Comparison of ENCODE assay signal across 11 cellular contexts in genomic region chr9:737400-738120, GRCh38.
A peak's percentile ranks its signal among the peaks of the same experiment; 100 is the strongest.
DNase-seq lines count a peak whose midpoint lies in the region; ATAC-seq and TF ChIP-seq lines count a peak whose summit lies in the region.
"Had no signal": no experiment of that assay in that cellular context is flagged by ENCODE, and none has a peak within 500 bp of the region (broad histone marks: within the 10 kb centered on the region; RNA-seq: fewer than 3 reads in every experiment).

No MANE protein-coding gene starts in this region.

- H3K4me1 ChIP-seq in PC-3 (ENCODE audit: insufficient read depth, low read length) (peaks cover 34% of the 10 kb centered on the region), lower lobe of right lung (peaks cover 32% of the 10 kb centered on the region), thoracic aorta (ENCODE audit: control insufficient read depth in 1 of 2, low read depth in 2 of 2) (peaks cover 55 to 91% of the 10 kb centered on the region in 2 donors)

- peaks cover 0 to 6% of the 10 kb centered on the region in 2 donors for H3K27me3 Mint-ChIP-seq in natural killer cell (ENCODE audit: low read depth in 2 of 2)
- H3K27me3 Mint-ChIP-seq: T-cell had no signal

- H3K4me2 ChIP-seq in PC-3 (ENCODE audit: low read length) = peak overlapping the region; percentile 69; the same call in 1 of the 2 replicates

- no peak overlapping the region for H3K4me3 Mint-ChIP-seq in natural killer cell
- H3K4me3 Mint-ChIP-seq: T-cell had no signal

- no peak for DNase-seq in PC-3
- DNase-seq in epithelial cell of prostate (ENCODE audit: low read depth, low spot score) = no peak
- no peak for DNase-seq in lower lobe of right lung
- DNase-seq in thoracic aorta (ENCODE audit: low spot score) = no peak
- no peak for DNase-seq in natural killer cell
- DNase-seq in GM13977 (ENCODE audit: low spot score) = no peak
- no peak for DNase-seq in HuH-7.5 (ENCODE audit: low spot score)
- DNase-seq in NCI-H1436 treated with DMSO at 0.1 percent for 48 hours (lab: John Stamatoyannopoulos, UW) = no peak
- DNase-seq: effector CD4-positive, alpha-beta T cell; T-cell had no signal

- in situ Hi-C loops in GM13977 (cut with MboI; ENCODE audit: low pct_unique_long_range_greater_than_20kb, low sequenced_read_pairs, unreplicated experiment) = no loop called here

- H3K4me1 Mint-ChIP-seq in natural killer cell = no peaks in the 10 kb centered on the region
- H3K4me1 Mint-ChIP-seq: T-cell had no signal

- CTCF ChIA-PET in PC-3 (lab: Charles Lee) = no interaction called here

- H3K27ac Mint-ChIP-seq in natural killer cell = no peak overlapping the region
- H3K27ac Mint-ChIP-seq: T-cell had no signal

- ATAC-seq in PC-3 (no peak), lower lobe of right lung (no peak), thoracic aorta (ENCODE audit: insufficient number of reproducible peaks, low FRiP score, low read depth) (no peak), natural killer cell (no peak)
- ATAC-seq: T-cell had no signal

- no peaks in the 10 kb centered on the region for H3K9me2 ChIP-seq in PC-3 (replicated peaks; ENCODE audit: low read length)

- H3K4me3 ChIP-seq in PC-3 (ENCODE audit: low read length) (no peak overlapping the region), lower lobe of right lung (no peak overlapping the region), thoracic aorta (no peak overlapping the region)

- no peaks in the 10 kb centered on the region for H3K79me2 ChIP-seq in PC-3 (ENCODE audit: low read length)

- TF ChIP-seq CTCF in PC-3 (conservative IDR thresholded peaks at IDR 0.05; ENCODE audit: low read depth, low read length) = no peak
- TF ChIP-seq CTCF in lower lobe of right lung (IDR thresholded peaks at IDR 0.05) = no peak
- TF ChIP-seq CTCF in thoracic aorta (IDR thresholded peaks at IDR 0.05) = no peak
- no peak for TF ChIP-seq CTCF in natural killer cell (IDR thresholded peaks at IDR 0.05)
- no peak for TF ChIP-seq CTCF in GM13977 (IDR thresholded peaks at IDR 0.05; ENCODE audit: extremely low read depth, insufficient read depth, missing control alignments)

- H3K27me3 ChIP-seq in PC-3 (ENCODE audit: low read length) (no peaks in the 10 kb centered on the region), lower lobe of right lung (ENCODE audit: low read depth) (no peaks in the 10 kb centered on the region), thoracic aorta (replicated peaks; ENCODE audit: insufficient read depth) (no peaks in the 10 kb centered on the region)

- H4K20me1 ChIP-seq in PC-3 (ENCODE audit: low read length) = no peaks in the 10 kb centered on the region

- no peak overlapping the region for H2AFZ ChIP-seq in PC-3 (ENCODE audit: low read length)

- intact Hi-C loops in PC-3 (cut with micrococcal nuclease) (loop anchor here (1.0 to 2.0 kb wide), 2 partner anchors 15 to 55 kb away; no protein-coding TSS in a partner anchor), lower lobe of right lung (cut with DNase I) (no loop called here), natural killer cell (cut with micrococcal nuclease) (no loop called here)

- H3F3A ChIP-seq in PC-3 (ENCODE audit: low read length, unreplicated experiment) = peaks cover 7% of the 10 kb centered on the region

- H3K27ac ChIP-seq in PC-3 (ENCODE audit: low read length) = peak overlapping the region; percentile 94
- H3K27ac ChIP-seq in epithelial cell of prostate = peak overlapping the region; percentile 82
- peak overlapping the region; percentile 54 for H3K27ac ChIP-seq in lower lobe of right lung
- peak overlapping the region; percentile 95 for H3K27ac ChIP-seq in thoracic aorta
- H3K27ac ChIP-seq: C4-2B had no signal

- peak overlapping the region; percentile 39; the same call in 1 of the 2 replicates for H3K9ac ChIP-seq in PC-3 (ENCODE audit: low read length)

- no TSS peak for BruUV-seq in PC-3 (replicated peaks; lab: Mats Ljungman, UMichigan)

- H3K9me3 ChIP-seq in PC-3 (ENCODE audit: low read length) (no peaks in the 10 kb centered on the region), lower lobe of right lung (no peaks in the 10 kb centered on the region), thoracic aorta (no peaks in the 10 kb centered on the region)

- POLR2A ChIA-PET in PC-3 (lab: Charles Lee; ENCODE audit: unreplicated experiment) = interaction anchor here (0.5 to 0.7 kb wide), 2 partner anchors 137 to 345 kb away, joined by 3 to 7 read pairs; no protein-coding TSS in a partner anchor

- peaks cover 23% of the 10 kb centered on the region for H3K36me3 ChIP-seq in PC-3 (ENCODE audit: low read depth, low read length)
- peaks cover 36% of the 10 kb centered on the region for H3K36me3 ChIP-seq in lower lobe of right lung
- peaks cover 72% of the 10 kb centered on the region for H3K36me3 ChIP-seq in thoracic aorta

- no peaks in the 10 kb centered on the region for H3K9me3 Mint-ChIP-seq in natural killer cell
- H3K9me3 Mint-ChIP-seq: T-cell had no signal

- no peaks in the 10 kb centered on the region for H3K36me3 Mint-ChIP-seq in natural killer cell
